ENCODE assay signal across 8 cellular contexts in the genomic region with DNA sequence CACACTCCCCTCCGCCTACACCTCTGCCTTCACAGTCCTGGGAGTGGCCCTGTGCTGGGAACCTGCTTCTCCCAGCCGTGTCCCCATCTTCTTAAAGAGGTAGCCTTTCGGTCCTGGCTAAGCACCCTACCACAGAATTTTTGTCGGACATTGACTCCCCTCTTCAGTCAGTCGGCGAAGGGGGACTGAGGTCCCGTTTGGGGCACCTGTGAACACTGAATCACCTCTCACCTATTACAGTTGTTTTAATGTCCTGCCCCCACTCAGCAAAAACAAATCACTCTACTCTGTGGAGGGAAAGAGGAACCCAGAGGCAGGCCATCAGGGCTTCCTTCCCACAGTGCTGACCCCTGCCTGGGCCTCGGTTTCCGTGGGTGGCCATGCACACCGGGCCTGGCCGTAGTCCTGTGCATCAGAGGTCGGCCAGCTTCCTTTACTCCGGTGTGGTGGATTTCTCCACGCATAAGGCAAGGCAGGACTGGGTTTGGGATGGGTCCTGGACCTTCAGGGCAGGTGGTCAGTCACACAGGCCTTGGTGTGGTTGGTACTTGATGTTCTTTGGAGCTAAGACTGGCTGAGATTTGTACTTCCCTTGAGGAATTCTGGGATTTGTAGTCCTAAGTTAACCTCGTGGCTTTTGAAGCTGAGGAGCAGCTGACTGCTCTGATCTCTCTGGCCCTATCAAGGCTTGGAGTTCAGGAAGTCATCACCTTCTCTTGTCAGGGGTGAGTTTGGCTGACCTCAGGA. TPM values are rescaled to one million over a fixed set of nuclear protein-coding genes. Genes with fewer than 3 reads are reported as not detected.
A peak's percentile ranks its signal among the peaks of the same experiment; 100 is the strongest.
DNase-seq lines count a peak whose midpoint lies in the region; ATAC-seq and TF ChIP-seq lines count a peak whose summit lies in the region.

No MANE protein-coding gene starts in this region.

- H3K27ac ChIP-seq in HCT116 (ENCODE audit: low read depth, low read length) (peak overlapping the region; percentile 85), left lung (peak overlapping the region; percentile 89 to 90), substantia nigra (ENCODE audit: low read depth, low read length, poor library complexity, severe bottlenecking) (peak overlapping the region; percentile 96)

- H3K9me2 ChIP-seq in HCT116 (ENCODE audit: insufficient read depth) = no peaks in the 10 kb centered on the region

- no peaks in the 10 kb centered on the region for H3K9me3 ChIP-seq in HCT116 (ENCODE audit: control insufficient read depth in 1 of 2, insufficient read depth in 1 of 2, low read depth in 1 of 2, low read length in 2 of 2)
- H3K9me3 ChIP-seq in left lung = no peaks in the 10 kb centered on the region

- peaks cover 22 to 33% of the 10 kb centered on the region in 2 experiments for H3K36me3 ChIP-seq in HCT116 (ENCODE audit: control insufficient read depth in 1 of 2, insufficient read depth in 2 of 2, low read length in 2 of 2)
- H3K36me3 ChIP-seq in left lung = peaks cover 12 to 41% of the 10 kb centered on the region in 2 donors

- H3K4me3 ChIP-seq in HCT116 (replicated peaks in 1 of 2; ENCODE audit: low read depth in 1 of 2, low read length in 2 of 2) (peak overlapping the region; percentile 73), left lung (peak overlapping the region; percentile 78 to 84)

- H3K4me2 ChIP-seq in HCT116 (ENCODE audit: low read length) = peak overlapping the region; percentile 90

- POLR2A ChIA-PET in HCT116 (lab: Charles Lee) = interaction anchor here (0.7 to 1.7 kb wide), 2 partner anchors 9 to 26 kb away, joined by 3 to 5 read pairs; no protein-coding TSS in a partner anchor

- DNase-seq in DMS 273 (lab: John Stamatoyannopoulos, UW; ENCODE audit: unreplicated experiment) = peak; percentile 85
- no peak for DNase-seq in HCT116 (ENCODE audit: low read depth, low spot score)
- peak; percentile 85 for DNase-seq in RKO (ENCODE audit: low spot score)
- peak; percentile 44 for DNase-seq in dedifferentiated amniotic fluid mesenchymal stem cell (ENCODE audit: extremely low spot score)
- DNase-seq in left lung = peak in 1 of 2 donors; percentile 72
- peak in 29 of 49 donors; percentile 26 to 78 (median 52) for DNase-seq in substantia nigra (lab: John Stamatoyannopoulos, UW)
- DNase-seq in cortex of kidney (lab: John Stamatoyannopoulos, UW) = no peak

- H3K4me1 ChIP-seq in HCT116 (ENCODE audit: control insufficient read depth in 1 of 2, insufficient read depth in 2 of 2, low read length in 2 of 2) = peaks cover 2 to 58% of the 10 kb centered on the region in 2 experiments; a peak in 3 of 4 replicates
- H3K4me1 ChIP-seq in left lung = peaks cover 19 to 76% of the 10 kb centered on the region in 2 donors

- RAD21 ChIA-PET in HCT116 (lab: Charles Lee; ENCODE audit: low non-redundant PET in 1 of 2, low total read pairs in 2 of 2, uncharacterized antibody in 2 of 2, unreplicated experiment in 2 of 2) = no interaction called here

- CTCF ChIA-PET in HCT116 (lab: Charles Lee) = interaction anchor here (1.3 to 1.5 kb wide), 2 partner anchors 9 to 204 kb away, joined by 4 to 7 read pairs; no protein-coding TSS in a partner anchor

- H4K20me1 ChIP-seq in HCT116 (ENCODE audit: insufficient read depth) = peaks cover 24% of the 10 kb centered on the region; the same call in 1 of the 2 replicates

- TF ChIP-seq POLR2A in HCT116 (IDR thresholded peaks at IDR 0.05; ENCODE audit: borderline replicate concordance, extremely low read depth, insufficient read depth, insufficient read length) = no peak

- TSS peak; percentile 33 for BruUV-seq in HCT116 (replicated peaks; lab: Mats Ljungman, UMichigan)

- no peak for TF ChIP-seq CTCF in HCT116 (IDR thresholded peaks at IDR 0.05 in 2 of 3, conservative IDR thresholded peaks at IDR 0.05 in 1 of 3; ENCODE audit: borderline replicate concordance in 1 of 3, insufficient read depth in 1 of 3, low read depth in 2 of 3, low read length in 2 of 3)
- TF ChIP-seq CTCF in left lung (IDR thresholded peaks at IDR 0.05) = no peak

- intact Hi-C loops in HCT116 (cut with micrococcal nuclease) = no loop called here
- intact Hi-C loops in left lung (cut with DNase I) = no loop called here

- ATAC-seq in HCT116 (peak; percentile 66), left lung (peak; percentile 70), GM18861 (IDR thresholded peaks at IDR 0.05; ENCODE audit: unreplicated experiment) (no peak)

- peaks cover 41% of the 10 kb centered on the region; the same call in 1 of the 2 replicates for H3K79me2 ChIP-seq in HCT116 (ENCODE audit: insufficient read depth, low read length)

- TF ChIP-seq RAD21 in HCT116 (IDR thresholded peaks at IDR 0.05; ENCODE audit: low read depth) = no peak

- H3K9ac ChIP-seq in HCT116 (ENCODE audit: low read length) = peak overlapping the region; percentile 83

- H2AFZ ChIP-seq in HCT116 (ENCODE audit: low read depth, low read length, poor library complexity, severe bottlenecking) = no peak overlapping the region

- H3K27me3 ChIP-seq in HCT116 (ENCODE audit: insufficient read depth, low read length) (no peaks in the 10 kb centered on the region), left lung (no peaks in the 10 kb centered on the region)

TF ChIP-seq in HCT116, 20 proteins besides CTCF, POLR2A, EP300 and RAD21 (continues in another document):
- TF ChIP-seq TCF7L2 (IDR thresholded peaks at IDR 0.05; ENCODE audit: borderline replicate concordance, extremely low read depth, insufficient read depth, insufficient read length) (peak; percentile 40), JUND (IDR thresholded peaks at IDR 0.05) (no peak), EGR1 (IDR thresholded peaks at IDR 0.05; ENCODE audit: low read depth) (peak; percentile 74; the same call in 1 of the 2 replicates), EZH2 (IDR thresholded peaks at IDR 0.05) (no peak), ZFX (IDR thresholded peaks at IDR 0.05) (peak; percentile 8; the same call in 1 of the 2 replicates), YY1 (IDR thresholded peaks at IDR 0.05; ENCODE audit: extremely low read depth, insufficient replicate concordance, low read depth, low read length) (no peak), ELF1 (IDR thresholded peaks at IDR 0.05; ENCODE audit: borderline replicate concordance, low read depth) (no peak), SIN3A (IDR thresholded peaks at IDR 0.05; ENCODE audit: low read depth) (no peak), SRF (IDR thresholded peaks at IDR 0.05; ENCODE audit: low read depth) (no peak), ZNF274 (IDR thresholded peaks at IDR 0.05; ENCODE audit: low read depth, low read length) (no peak)
- TF ChIP-seq, protein P1, sequence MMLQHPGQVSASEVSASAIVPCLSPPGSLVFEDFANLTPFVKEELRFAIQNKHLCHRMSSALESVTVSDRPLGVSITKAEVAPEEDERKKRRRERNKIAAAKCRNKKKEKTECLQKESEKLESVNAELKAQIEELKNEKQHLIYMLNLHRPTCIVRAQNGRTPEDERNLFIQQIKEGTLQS (IDR thresholded peaks at IDR 0.05) = no peak
- TF ChIP-seq, protein P2, sequence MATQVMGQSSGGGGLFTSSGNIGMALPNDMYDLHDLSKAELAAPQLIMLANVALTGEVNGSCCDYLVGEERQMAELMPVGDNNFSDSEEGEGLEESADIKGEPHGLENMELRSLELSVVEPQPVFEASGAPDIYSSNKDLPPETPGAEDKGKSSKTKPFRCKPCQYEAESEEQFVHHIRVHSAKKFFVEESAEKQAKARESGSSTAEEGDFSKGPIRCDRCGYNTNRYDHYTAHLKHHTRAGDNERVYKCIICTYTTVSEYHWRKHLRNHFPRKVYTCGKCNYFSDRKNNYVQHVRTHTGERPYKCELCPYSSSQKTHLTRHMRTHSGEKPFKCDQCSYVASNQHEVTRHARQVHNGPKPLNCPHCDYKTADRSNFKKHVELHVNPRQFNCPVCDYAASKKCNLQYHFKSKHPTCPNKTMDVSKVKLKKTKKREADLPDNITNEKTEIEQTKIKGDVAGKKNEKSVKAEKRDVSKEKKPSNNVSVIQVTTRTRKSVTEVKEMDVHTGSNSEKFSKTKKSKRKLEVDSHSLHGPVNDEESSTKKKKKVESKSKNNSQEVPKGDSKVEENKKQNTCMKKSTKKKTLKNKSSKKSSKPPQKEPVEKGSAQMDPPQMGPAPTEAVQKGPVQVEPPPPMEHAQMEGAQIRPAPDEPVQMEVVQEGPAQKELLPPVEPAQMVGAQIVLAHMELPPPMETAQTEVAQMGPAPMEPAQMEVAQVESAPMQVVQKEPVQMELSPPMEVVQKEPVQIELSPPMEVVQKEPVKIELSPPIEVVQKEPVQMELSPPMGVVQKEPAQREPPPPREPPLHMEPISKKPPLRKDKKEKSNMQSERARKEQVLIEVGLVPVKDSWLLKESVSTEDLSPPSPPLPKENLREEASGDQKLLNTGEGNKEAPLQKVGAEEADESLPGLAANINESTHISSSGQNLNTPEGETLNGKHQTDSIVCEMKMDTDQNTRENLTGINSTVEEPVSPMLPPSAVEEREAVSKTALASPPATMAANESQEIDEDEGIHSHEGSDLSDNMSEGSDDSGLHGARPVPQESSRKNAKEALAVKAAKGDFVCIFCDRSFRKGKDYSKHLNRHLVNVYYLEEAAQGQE (IDR thresholded peaks at IDR 0.05; ENCODE audit: low read depth) = no peak
- TF ChIP-seq, protein P3, sequence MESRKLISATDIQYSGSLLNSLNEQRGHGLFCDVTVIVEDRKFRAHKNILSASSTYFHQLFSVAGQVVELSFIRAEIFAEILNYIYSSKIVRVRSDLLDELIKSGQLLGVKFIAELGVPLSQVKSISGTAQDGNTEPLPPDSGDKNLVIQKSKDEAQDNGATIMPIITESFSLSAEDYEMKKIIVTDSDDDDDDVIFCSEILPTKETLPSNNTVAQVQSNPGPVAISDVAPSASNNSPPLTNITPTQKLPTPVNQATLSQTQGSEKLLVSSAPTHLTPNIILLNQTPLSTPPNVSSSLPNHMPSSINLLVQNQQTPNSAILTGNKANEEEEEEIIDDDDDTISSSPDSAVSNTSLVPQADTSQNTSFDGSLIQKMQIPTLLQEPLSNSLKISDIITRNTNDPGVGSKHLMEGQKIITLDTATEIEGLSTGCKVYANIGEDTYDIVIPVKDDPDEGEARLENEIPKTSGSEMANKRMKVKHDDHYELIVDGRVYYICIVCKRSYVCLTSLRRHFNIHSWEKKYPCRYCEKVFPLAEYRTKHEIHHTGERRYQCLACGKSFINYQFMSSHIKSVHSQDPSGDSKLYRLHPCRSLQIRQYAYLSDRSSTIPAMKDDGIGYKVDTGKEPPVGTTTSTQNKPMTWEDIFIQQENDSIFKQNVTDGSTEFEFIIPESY (IDR thresholded peaks at IDR 0.05; ENCODE audit: extremely low read depth, insufficient replicate concordance, low read length) = no peak

RNA-seq across cellular contexts. Expression of a gene that starts 0.7 kb away (rescaled TPM):
- total RNA-seq in HCT116 (2021; ENCODE audit: unreplicated experiment) (17.8 TPM), left lung (10 to 100 TPM; 14.7 to 19.2 TPM)
- 16.5 and 18.7 TPM in 2 replicates for polyA plus RNA-seq in HCT116 (2012)

RNA-seq across cellular contexts. Expression of a gene that starts 22.3 kb away (rescaled TPM):
- total RNA-seq in HCT116 (2021; ENCODE audit: unreplicated experiment) (496 TPM), left lung (100 to 1,000 TPM; 336 to 406 TPM)
- polyA plus RNA-seq in HCT116 (2012) = 272 and 284 TPM in 2 replicates

RNA-seq across cellular contexts. Expression of a gene that starts 24.7 kb away (rescaled TPM):
- total RNA-seq in HCT116 (2021; ENCODE audit: unreplicated experiment) (21.6 TPM), left lung (1 to 10 TPM; 4.4 to 5.6 TPM)
- 11.5 and 13.5 TPM in 2 replicates for polyA plus RNA-seq in HCT116 (2012)

RNA-seq across cellular contexts. Expression of a gene that starts 24.9 kb away (rescaled TPM):
- total RNA-seq in HCT116 (2021; ENCODE audit: unreplicated experiment) = 156 TPM
- 215 and 240 TPM in 2 replicates for polyA plus RNA-seq in HCT116 (2012)
- total RNA-seq in left lung = 10 to 100 TPM; 54.7 to 71.3 TPM

RNA-seq across cellular contexts. Expression of a gene that starts 37.6 kb away (rescaled TPM):
- total RNA-seq in HCT116 (2021; ENCODE audit: unreplicated experiment) = 402 TPM
- polyA plus RNA-seq in HCT116 (2012) = 346 and 369 TPM in 2 replicates
- total RNA-seq in left lung = 100 to 1,000 TPM; 195 to 263 TPM

Comparison
In these comparisons a context has a peak if more than half of its experiments do, and no peak if none do; other contexts are left out.
1. DNase-seq: peak in DMS 273 (single experiment), RKO (single experiment), dedifferentiated amniotic fluid mesenchymal stem cell (single experiment) and substantia nigra (29 of 49); none in HCT116 (single experiment) and cortex of kidney (single experiment).
2. Peak in every context shown above with its lines, with median percentiles within 50 percentile points of each other: H3K27ac ChIP-seq.